Comparison of ENCODE assay signal across 8 cellular contexts in genomic region chr20:45880988-45881788, GRCh38. TPM values are rescaled to one million over a fixed set of nuclear protein-coding genes. Genes with fewer than 3 reads are reported as not detected.
DNase-seq lines count a peak whose midpoint lies in the region; ATAC-seq, FAIRE-seq and TF ChIP-seq lines count a peak whose summit lies in the region.

ZSWIM1 (plus strand) TSS chr20:45881227; CDS start chr20:45882593, 1,366 bp downstream.

- intact Hi-C loops in sciatic nerve (cut with DNase I) = no loop called here

- peak; percentile 90 for ATAC-seq in HG03064 (IDR thresholded peaks at IDR 0.05; ENCODE audit: low read depth, unreplicated experiment)
- ATAC-seq in sciatic nerve = peak; percentile 99

- H3K36me3 Mint-ChIP-seq in brain = peaks cover 27% of the 10 kb centered on the region

- H3K4me1 Mint-ChIP-seq in brain = peaks cover 36% of the 10 kb centered on the region

- peak within 1 kb of the TSS; percentile 93 to 98 (median 97) for H3K27ac Mint-ChIP-seq in brain

- peak within 1 kb of the TSS; percentile 93 to 97 (median 95) for H3K4me3 Mint-ChIP-seq in brain

- FAIRE-seq in TTC549 (lab: Jason Lieb, UNC) = peak; percentile 88

- no peak for TF ChIP-seq CTCF in brain (conservative IDR thresholded peaks at IDR 0.05)

- H3K27me3 Mint-ChIP-seq in brain = peaks cover 3% of the 10 kb centered on the region

- DNase-seq in A172 (ENCODE audit: low spot score) = peak; percentile 98
- peak; percentile 92 for DNase-seq in NCI-H2107 (lab: John Stamatoyannopoulos, UW)
- DNase-seq in iPS DF 4.7 (ENCODE audit: extremely low read depth, low spot score) = peak; percentile 100
- peak; percentile 100 for DNase-seq in sciatic nerve (ENCODE audit: low spot score)

- TF ChIP-seq POLR2A in GM18526 (IDR thresholded peaks at IDR 0.05; ENCODE audit: extremely low read depth, insufficient read length) = peak; percentile 91

- H3K9me3 Mint-ChIP-seq in brain = no peaks in the 10 kb centered on the region

RNA-seq across cellular contexts. Expression of gene ZSWIM1, which starts in this region (rescaled TPM):
- total RNA-seq in A172 (2014; rRNA removed; shearing (Covaris generic)) = 7.7 and 10.0 TPM in 2 replicates
- 10.1 TPM for polyA plus RNA-seq in brain (ENCODE audit: insufficient read depth, low read depth, low replicate concordance)
- total RNA-seq in sciatic nerve = 8.1 TPM

Comparison
In these comparisons a context has a peak if more than half of its experiments do, and no peak if none do; other contexts are left out.
1. Peak in every context shown above with its lines: DNase-seq and ATAC-seq.